Comparison of ENCODE assay signal across 10 cellular contexts in genomic region chr2:23533014-23533730, GRCh38.
DNase-seq lines count a peak whose midpoint lies in the region; ATAC-seq and TF ChIP-seq lines count a peak whose summit lies in the region.
"Had no signal": no experiment of that assay in that cellular context is flagged by ENCODE, and none has a peak within 500 bp of the region (broad histone marks: within the 10 kb centered on the region; RNA-seq: fewer than 3 reads in every experiment).

No MANE protein-coding gene starts in this region.

- peak overlapping the region; percentile 88 for H3K4me3 Mint-ChIP-seq in activated T-helper 17 cell treated with anti-CD3 and anti-CD28 coated beads, Interleukin-2, amount 50 U/mL, for 72 hours
- peak overlapping the region; percentile 20 for H3K4me3 Mint-ChIP-seq in nephron progenitor cell

- peak; percentile 14 for ATAC-seq in HG03135 (IDR thresholded peaks at IDR 0.05; ENCODE audit: unreplicated experiment)
- ATAC-seq in activated T-helper 17 cell treated with anti-CD3 and anti-CD28 coated beads, Interleukin-2, amount 50 U/mL, for 72 hours (replicated peaks), result no peak
- ATAC-seq in HG03378 (IDR thresholded peaks at IDR 0.05; ENCODE audit: unreplicated experiment), result no peak

- H3K9me3 Mint-ChIP-seq in activated T-helper 17 cell treated with anti-CD3 and anti-CD28 coated beads, Interleukin-2, amount 50 U/mL, for 72 hours, result no peaks in the 10 kb centered on the region
- no peaks in the 10 kb centered on the region for H3K9me3 Mint-ChIP-seq in nephron progenitor cell

- peak; percentile 74 for DNase-seq in DMS 273 (lab: John Stamatoyannopoulos, UW; ENCODE audit: unreplicated experiment)
- peak; percentile 30 for DNase-seq in nephron progenitor cell
- no peak for DNase-seq in pons (ENCODE audit: low spot score)
- DNase-seq in AG20443 (ENCODE audit: low spot score), result no peak
- DNase-seq in NCI-H748 treated with DMSO at 0.1 percent for 48 hours (lab: John Stamatoyannopoulos, UW), result no peak
- DNase-seq: activated gamma-delta T cell, SHP77 had no signal

- TF ChIP-seq CTCF in nephron progenitor cell (IDR thresholded peaks at IDR 0.05), result no peak

- H3K27ac Mint-ChIP-seq in activated T-helper 17 cell treated with anti-CD3 and anti-CD28 coated beads, Interleukin-2, amount 50 U/mL, for 72 hours, result peak overlapping the region; percentile 91
- H3K27ac Mint-ChIP-seq in nephron progenitor cell, result peak overlapping the region; percentile 88

- no peaks in the 10 kb centered on the region for H3K27me3 Mint-ChIP-seq in activated T-helper 17 cell treated with anti-CD3 and anti-CD28 coated beads, Interleukin-2, amount 50 U/mL, for 72 hours
- peaks cover 4% of the 10 kb centered on the region for H3K27me3 Mint-ChIP-seq in nephron progenitor cell (ENCODE audit: low read depth, poor library complexity)

- peaks cover 9% of the 10 kb centered on the region for H3K4me1 Mint-ChIP-seq in activated T-helper 17 cell treated with anti-CD3 and anti-CD28 coated beads, Interleukin-2, amount 50 U/mL, for 72 hours
- H3K4me1 Mint-ChIP-seq in nephron progenitor cell, result peaks cover 59% of the 10 kb centered on the region

- H3K36me3 Mint-ChIP-seq in activated T-helper 17 cell treated with anti-CD3 and anti-CD28 coated beads, Interleukin-2, amount 50 U/mL, for 72 hours (ENCODE audit: low read depth), result no peaks in the 10 kb centered on the region
- no peaks in the 10 kb centered on the region for H3K36me3 Mint-ChIP-seq in nephron progenitor cell (ENCODE audit: low read depth)

Comparison
In these comparisons a context has a peak if more than half of its experiments do, and no peak if none do; other contexts are left out.
1. DNase-seq: peak in DMS 273 (single experiment) and nephron progenitor cell (single experiment); none in pons (single experiment), AG20443 (single experiment) and NCI-H748 treated with DMSO at 0.1 percent for 48 hours (single experiment).